9 cellular contexts compared by ENCODE assay signal in the genomic region with DNA sequence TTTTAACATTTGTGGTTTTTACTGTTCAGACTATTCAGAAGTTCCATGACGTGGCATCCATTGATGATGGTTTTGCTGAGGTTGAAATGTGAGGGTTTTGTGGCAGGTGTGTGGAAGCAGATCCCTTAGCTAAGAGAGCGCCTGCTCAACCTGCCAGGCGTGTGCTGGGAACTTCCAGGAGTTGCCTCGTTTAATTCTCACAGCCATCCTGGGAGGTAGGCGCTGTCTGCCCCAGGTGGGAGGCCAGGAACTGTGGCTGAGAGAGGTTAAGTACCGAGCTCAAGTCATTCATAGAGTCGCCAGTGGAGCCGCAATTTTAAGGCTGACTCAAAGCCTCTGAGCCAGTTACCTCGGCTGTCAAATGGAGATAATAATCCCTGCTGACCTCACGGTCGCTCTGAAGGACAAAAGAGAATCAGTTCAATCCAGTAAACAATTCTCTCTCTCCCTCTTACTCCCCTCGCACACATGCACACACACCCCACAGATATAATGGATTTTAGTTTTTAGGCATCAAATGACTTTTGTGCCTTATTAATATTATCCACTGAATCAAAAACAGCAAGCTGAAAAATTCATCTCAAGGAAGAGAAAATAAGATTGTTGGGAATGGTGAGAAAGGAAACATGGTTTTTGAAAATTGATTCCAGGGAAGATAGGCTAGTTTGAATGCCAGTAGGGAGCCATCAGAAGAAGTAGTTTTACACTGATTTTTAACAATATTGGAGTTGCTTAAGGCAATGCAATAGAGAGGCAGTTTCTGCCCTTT.
DNase-seq lines count a peak whose midpoint lies in the region; ATAC-seq, FAIRE-seq and TF ChIP-seq lines count a peak whose summit lies in the region.
"Had no signal": no experiment of that assay in that cellular context is flagged by ENCODE, and none has a peak within 500 bp of the region (broad histone marks: within the 10 kb centered on the region; RNA-seq: fewer than 3 reads in every experiment).

No MANE protein-coding gene starts in this region.

- TF ChIP-seq POLR2A in GM12878 (IDR thresholded peaks at IDR 0.05; ENCODE audit: low read depth, low read length) = peak; percentile 67

- peak overlapping the region; percentile 63 for H3K4me2 ChIP-seq in GM12878 (ENCODE audit: control insufficient read depth, insufficient read depth)
- H3K4me2 ChIP-seq: A549 had no signal

- no peaks in the 10 kb centered on the region for H3K79me2 ChIP-seq in GM12878 (ENCODE audit: control insufficient read depth, insufficient read depth, low read length)

- no peaks in the 10 kb centered on the region for H3K27me3 ChIP-seq in GM12878 (replicated peaks in 1 of 2; ENCODE audit: control insufficient read depth in 2 of 2, insufficient read depth in 2 of 2, low read length in 1 of 2)
- no peaks in the 10 kb centered on the region for H3K27me3 ChIP-seq in mucosa of rectum (ENCODE audit: control insufficient read depth in 2 of 2, insufficient read depth in 2 of 2, low read length in 2 of 2)
- no peaks in the 10 kb centered on the region for H3K27me3 ChIP-seq in BE2C

- H3K27ac ChIP-seq in GM12878 (ENCODE audit: control insufficient read depth, insufficient read depth) (peak overlapping the region; percentile 96), mucosa of rectum (ENCODE audit: low read depth in 2 of 2, low read length in 2 of 2) (peak overlapping the region; percentile 69 to 87)

- intact Hi-C loops in GM12878 (cut with micrococcal nuclease; ENCODE audit: unreplicated experiment) = loop anchor here (1.0 to 5.0 kb wide), 8 partner anchors 30 to 726 kb away; partner anchors contain the start of genes TBC1D1 and TLR6

- RAD21 ChIA-PET in GM12878 (lab: Charles Lee; ENCODE audit: unreplicated experiment) = interaction anchor here (0.7 to 9.1 kb wide), 21 partner anchors 27 to 724 kb away, joined by 3 to 128 read pairs (median 6); partner anchors contain the start of gene TLR10

- CTCF ChIA-PET in GM12878 (lab: Yijun Ruan, JAX) = interaction anchor here (0.6 to 6.0 kb wide), 15 partner anchors 11 to 673 kb away, joined by 3 to 43 read pairs (median 4); partner anchors contain the start of genes TLR1 and TLR10

- no peak overlapping the region for H2AFZ ChIP-seq in GM12878 (ENCODE audit: control insufficient read depth, low read depth, low read length)

- H3K36me3 ChIP-seq in GM12878 (ENCODE audit: control insufficient read depth in 2 of 2, insufficient read depth in 2 of 2, low read length in 1 of 2) (peaks cover 0 to 1% of the 10 kb centered on the region in 2 experiments; a peak in 3 of 4 replicates), mucosa of rectum (ENCODE audit: control insufficient read depth in 2 of 2, insufficient read depth in 2 of 2, low read length in 2 of 2) (peaks cover 0 to 5% of the 10 kb centered on the region in 2 donors), BE2C (no peaks in the 10 kb centered on the region)

- peak; percentile 47 for FAIRE-seq in GM12878 (lab: Jason Lieb, UNC)
- FAIRE-seq: A549 had no signal

- peak; percentile 70 for DNase-seq in NCI-H748 (lab: John Stamatoyannopoulos, UW; ENCODE audit: unreplicated experiment)
- no peak for DNase-seq in NCI-H748 treated with DMSO at 0.1 percent for 48 hours (lab: John Stamatoyannopoulos, UW)
- peak; percentile 50 for DNase-seq in T-helper 9 cell
- DNase-seq in GM12878 (ENCODE audit: low read depth, low spot score) = peak; percentile 84
- peak; percentile 79 for DNase-seq in stimulated activated CD8-positive, alpha-beta memory T cell treated with anti-CD3 and anti-CD28 coated beads, Interleukin-4, amount 100 ng/mL, for 48 hours
- DNase-seq in BE2C = no peak

- under 1% methylated on average over 12 of the region's 12 CpGs for WGBS in GM12878 (ENCODE audit: insufficient coverage, insufficient replicate concordance, low lambda C conversion rate, missing lambda C conversion rate)

- ATAC-seq in GM12878 = peak; percentile 57
- ATAC-seq in GM21526 (IDR thresholded peaks at IDR 0.05; ENCODE audit: low FRiP score, unreplicated experiment) = no peak
- ATAC-seq: A549 had no signal

- TSS peak; percentile 91 for BruUV-seq in GM12878 (replicated peaks; lab: Mats Ljungman, UMichigan)

- POLR2A ChIA-PET in GM12878 (lab: Charles Lee) = interaction anchor here (0.7 to 4.6 kb wide), 11 partner anchors 13 to 539 kb away, joined by 3 to 38 read pairs (median 4); no protein-coding TSS in a partner anchor

- H4K20me1 ChIP-seq in GM12878 (ENCODE audit: control insufficient read depth, insufficient read depth) = no peaks in the 10 kb centered on the region

- TF ChIP-seq CTCF in GM12878 (IDR thresholded peaks at IDR 0.05 in 2 of 3, conservative IDR thresholded peaks at IDR 0.05 in 1 of 3; ENCODE audit: control insufficient read depth in 2 of 3, extremely low read depth in 1 of 3, insufficient read depth in 1 of 3, low read depth in 3 of 3, low read length in 3 of 3) (0 out of 6 replicates have a peak, but pooled peaks of 1 of the 3 experiments have one; percentile 7), BE2C (IDR thresholded peaks at IDR 0.05; ENCODE audit: low read depth, low read length) (no peak)

- H3K4me3 ChIP-seq in GM12878 = 0 out of 2 replicates have a peak overlapping the region, but pooled peaks have one; percentile 10
- peak overlapping the region in 1 of 2 donors; percentile 45 for H3K4me3 ChIP-seq in mucosa of rectum (ENCODE audit: low read length in 2 of 2)
- no peak overlapping the region for H3K4me3 ChIP-seq in BE2C (ENCODE audit: low read depth, low read length)
- H3K4me3 ChIP-seq: A549 had no signal

- TF ChIP-seq RAD21 in GM12878 (IDR thresholded peaks at IDR 0.05; ENCODE audit: insufficient read depth, low read depth, low read length) = no peak

- SMC1A ChIA-PET in GM12878 (lab: Charles Lee; ENCODE audit: uncharacterized antibody, unreplicated experiment) = interaction anchor here (0.8 to 7.7 kb wide), 18 partner anchors 11 to 687 kb away, joined by 3 to 102 read pairs (median 6); partner anchors contain the start of gene TLR10

- peaks cover 73% of the 10 kb centered on the region for H3K4me1 ChIP-seq in GM12878 (ENCODE audit: control insufficient read depth, insufficient read depth, low read length)
- H3K4me1 ChIP-seq in mucosa of rectum (ENCODE audit: control insufficient read depth in 2 of 2, insufficient read depth in 2 of 2, low read length in 2 of 2) = peaks cover 40 to 41% of the 10 kb centered on the region in 2 donors
- 0 out of 2 replicates have a peak, but pooled peaks cover 2% of the 10 kb centered on the region for H3K4me1 ChIP-seq in BE2C

- peak overlapping the region; percentile 61 for H3K9ac ChIP-seq in GM12878 (ENCODE audit: control insufficient read depth, insufficient read depth, low read length)
- H3K9ac ChIP-seq in mucosa of rectum (ENCODE audit: low read depth in 1 of 2, low read length in 2 of 2) = peak overlapping the region in 1 of 2 donors; percentile 63

- in situ Hi-C loops in GM12878 (cut with MboI) = loop anchor here (5.0 to 25.0 kb wide), 3 partner anchors 46 to 1481 kb away; no protein-coding TSS in a partner anchor

- no peaks in the 10 kb centered on the region for H3K9me3 ChIP-seq in GM12878 (replicated peaks; ENCODE audit: control insufficient read depth, insufficient read depth, low read length)
- no peaks in the 10 kb centered on the region for H3K9me3 ChIP-seq in mucosa of rectum (ENCODE audit: control insufficient read depth in 2 of 2, low read length in 2 of 2)
- H3K9me3 ChIP-seq in BE2C = no peaks in the 10 kb centered on the region
- H3K9me3 ChIP-seq: A549 had no signal

- peak; percentile 96 to 99 for TF ChIP-seq EP300 in GM12878 (IDR thresholded peaks at IDR 0.05; ENCODE audit: borderline replicate concordance in 1 of 2, control insufficient read depth in 1 of 2, low read depth in 2 of 2, low read length in 2 of 2)

TF ChIP-seq in GM12878, 131 proteins besides CTCF, POLR2A, EP300 and RAD21 (continues in another document):
- TF ChIP-seq SMC3 (IDR thresholded peaks at IDR 0.05; ENCODE audit: borderline replicate concordance, low read length) (0 out of 2 replicates have a peak, but pooled peaks have one; percentile 11), MEF2B (IDR thresholded peaks at IDR 0.05; ENCODE audit: partially characterized antibody, poor library complexity, severe bottlenecking) (peak; percentile 88), TBL1XR1 (IDR thresholded peaks at IDR 0.05; ENCODE audit: low read depth, low read length) (peak; percentile 59), KLF5 (IDR thresholded peaks at IDR 0.05; ENCODE audit: partially characterized antibody) (peak; percentile 89), CEBPB (IDR thresholded peaks at IDR 0.05; ENCODE audit: borderline replicate concordance in 1 of 2, low read depth in 2 of 2, low read length in 2 of 2) (no peak), HDGF (IDR thresholded peaks at IDR 0.05) (peak; percentile 22; the same call in 1 of the 2 replicates)
- TF ChIP-seq, protein P1, sequence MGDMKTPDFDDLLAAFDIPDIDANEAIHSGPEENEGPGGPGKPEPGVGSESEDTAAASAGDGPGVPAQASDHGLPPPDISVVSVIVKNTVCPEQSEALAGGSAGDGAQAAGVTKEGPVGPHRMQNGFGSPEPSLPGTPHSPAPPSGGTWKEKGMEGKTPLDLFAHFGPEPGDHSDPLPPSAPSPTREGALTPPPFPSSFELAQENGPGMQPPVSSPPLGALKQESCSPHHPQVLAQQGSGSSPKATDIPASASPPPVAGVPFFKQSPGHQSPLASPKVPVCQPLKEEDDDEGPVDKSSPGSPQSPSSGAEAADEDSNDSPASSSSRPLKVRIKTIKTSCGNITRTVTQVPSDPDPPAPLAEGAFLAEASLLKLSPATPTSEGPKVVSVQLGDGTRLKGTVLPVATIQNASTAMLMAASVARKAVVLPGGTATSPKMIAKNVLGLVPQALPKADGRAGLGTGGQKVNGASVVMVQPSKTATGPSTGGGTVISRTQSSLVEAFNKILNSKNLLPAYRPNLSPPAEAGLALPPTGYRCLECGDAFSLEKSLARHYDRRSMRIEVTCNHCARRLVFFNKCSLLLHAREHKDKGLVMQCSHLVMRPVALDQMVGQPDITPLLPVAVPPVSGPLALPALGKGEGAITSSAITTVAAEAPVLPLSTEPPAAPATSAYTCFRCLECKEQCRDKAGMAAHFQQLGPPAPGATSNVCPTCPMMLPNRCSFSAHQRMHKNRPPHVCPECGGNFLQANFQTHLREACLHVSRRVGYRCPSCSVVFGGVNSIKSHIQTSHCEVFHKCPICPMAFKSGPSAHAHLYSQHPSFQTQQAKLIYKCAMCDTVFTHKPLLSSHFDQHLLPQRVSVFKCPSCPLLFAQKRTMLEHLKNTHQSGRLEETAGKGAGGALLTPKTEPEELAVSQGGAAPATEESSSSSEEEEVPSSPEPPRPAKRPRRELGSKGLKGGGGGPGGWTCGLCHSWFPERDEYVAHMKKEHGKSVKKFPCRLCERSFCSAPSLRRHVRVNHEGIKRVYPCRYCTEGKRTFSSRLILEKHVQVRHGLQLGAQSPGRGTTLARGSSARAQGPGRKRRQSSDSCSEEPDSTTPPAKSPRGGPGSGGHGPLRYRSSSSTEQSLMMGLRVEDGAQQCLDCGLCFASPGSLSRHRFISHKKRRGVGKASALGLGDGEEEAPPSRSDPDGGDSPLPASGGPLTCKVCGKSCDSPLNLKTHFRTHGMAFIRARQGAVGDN (IDR thresholded peaks at IDR 0.05) = peak; percentile 89

Comparison
In these comparisons a context has a peak if more than half of its experiments do, and no peak if none do; other contexts are left out.
1. DNase-seq: peak in NCI-H748 (single experiment), T-helper 9 cell (single experiment), GM12878 (single experiment) and stimulated activated CD8-positive, alpha-beta memory T cell treated with anti-CD3 and anti-CD28 coated beads, Interleukin-4, amount 100 ng/mL, for 48 hours (single experiment); none in NCI-H748 treated with DMSO at 0.1 percent for 48 hours (single experiment) and BE2C (single experiment).